8 cellular contexts compared by ENCODE assay signal in genomic region chr7:6271091-6271658, GRCh38. TPM values are rescaled to one million over a fixed set of nuclear protein-coding genes. Genes with fewer than 3 reads are reported as not detected.
DNase-seq lines count a peak whose midpoint lies in the region; ATAC-seq, FAIRE-seq and TF ChIP-seq lines count a peak whose summit lies in the region.

No MANE protein-coding gene starts in this region.

- H3K9ac ChIP-seq in HUES48 (ENCODE audit: low read depth, low read length): no peak overlapping the region

- intact Hi-C loops in sciatic nerve (cut with DNase I): no loop called here

- no peaks in the 10 kb centered on the region for H3K9me3 ChIP-seq in HUES48 (ENCODE audit: control insufficient read depth, insufficient read depth, low read length)

- TF ChIP-seq CTCF in bronchial epithelial cell (IDR thresholded peaks at IDR 0.05; ENCODE audit: insufficient read depth, low read length, severe bottlenecking): peak; percentile 66

- DNase-seq in D341Med (ENCODE audit: low spot score) (peak; percentile 65), T-helper 2 cell (peak in 4 of 5 experiments; percentile 13 to 36 (median 22)), bronchial epithelial cell (ENCODE audit: low read depth) (peak; percentile 54), iPS-NIHi11 (ENCODE audit: low spot score) (peak; percentile 30), sciatic nerve (ENCODE audit: low spot score) (peak; percentile 74)

- ATAC-seq in sciatic nerve: peak; percentile 84
- no peak for ATAC-seq in GM19035 (IDR thresholded peaks at IDR 0.05; ENCODE audit: unreplicated experiment)
- ATAC-seq in GM18907 (IDR thresholded peaks at IDR 0.05; ENCODE audit: unreplicated experiment): no peak

- H3K36me3 ChIP-seq in HUES48 (ENCODE audit: control insufficient read depth, insufficient read depth, low read length): no peaks in the 10 kb centered on the region
- H3K36me3 ChIP-seq in bronchial epithelial cell (ENCODE audit: control insufficient read depth, insufficient read depth, low read length): no peaks in the 10 kb centered on the region

- H3K27ac ChIP-seq in HUES48 (ENCODE audit: low read depth, low read length): no peak overlapping the region

- no peak for FAIRE-seq in bronchial epithelial cell (lab: Jason Lieb, UNC)

- H3K27me3 ChIP-seq in HUES48 (ENCODE audit: control insufficient read depth, insufficient read depth, low read length): peaks cover 18% of the 10 kb centered on the region
- no peaks in the 10 kb centered on the region for H3K27me3 ChIP-seq in bronchial epithelial cell (ENCODE audit: control insufficient read depth, insufficient read depth, low read length)

- peak overlapping the region; percentile 86 for H3K4me3 ChIP-seq in HUES48 (ENCODE audit: low read depth, low read length)
- peak overlapping the region; percentile 83 for H3K4me3 ChIP-seq in bronchial epithelial cell (ENCODE audit: low read depth, low read length)

- peaks cover 26% of the 10 kb centered on the region for H3K4me1 ChIP-seq in HUES48 (ENCODE audit: control insufficient read depth, insufficient read depth, low read length)

RNA-seq across cellular contexts. Expression of gene CYTH3, which starts 1.2 kb away (rescaled TPM):
- total RNA-seq in bronchial epithelial cell (9.9 and 11.6 TPM in 2 replicates), sciatic nerve (56.9 TPM)

Comparison
In these comparisons a context has a peak if more than half of its experiments do, and no peak if none do; other contexts are left out.
1. DNase-seq: peak in every context shown above with its lines; median percentile 74 in sciatic nerve; 65 in D341Med; 54 in bronchial epithelial cell; 30 in iPS-NIHi11; 22 in T-helper 2 cell.